ENCODE assay signal across 18 cellular contexts in genomic region chr17:47736501-47737211, GRCh38. TPM values are rescaled to one million over a fixed set of nuclear protein-coding genes. Genes with fewer than 3 reads are reported as not detected.
DNase-seq lines count a peak whose midpoint lies in the region; ATAC-seq and TF ChIP-seq lines count a peak whose summit lies in the region.
"Had no signal": no experiment of that assay in that cellular context is flagged by ENCODE, and none has a peak within 500 bp of the region (broad histone marks: within the 10 kb centered on the region; RNA-seq: fewer than 3 reads in every experiment).

No MANE protein-coding gene starts in this region.

- no peaks in the 10 kb centered on the region for H3K9me3 Mint-ChIP-seq in central memory CD8-positive, alpha-beta T cell

- no peaks in the 10 kb centered on the region for H4K20me1 ChIP-seq in smooth muscle cell (ENCODE audit: low read depth)

- no peak overlapping the region for H3K9ac ChIP-seq in smooth muscle cell (ENCODE audit: low read depth)

- TF ChIP-seq EP300 in sigmoid colon (IDR thresholded peaks at IDR 0.05) = no peak

- H3K79me2 ChIP-seq in smooth muscle cell (ENCODE audit: low read depth) = no peaks in the 10 kb centered on the region

- peak overlapping the region; percentile 97 for H3K27ac Mint-ChIP-seq in central memory CD8-positive, alpha-beta T cell (ENCODE audit: low read depth)

- H3K27ac ChIP-seq in Peyer's patch (peak overlapping the region in 2 of 4 donors; percentile 17 to 57), sigmoid colon (no peak overlapping the region), smooth muscle cell (ENCODE audit: low read depth) (no peak overlapping the region)
- H3K27ac ChIP-seq: epithelial cell of prostate, prostate gland, tibial artery had no signal

- WGBS in sigmoid colon, 2 donors = 71 to 79% methylated on average over 15 of the region's 15 CpGs
- WGBS in smooth muscle cell (ENCODE audit: low lambda C conversion rate) = 72% methylated on average over 15 of the region's 15 CpGs

- no peak overlapping the region for H2AFZ ChIP-seq in smooth muscle cell (ENCODE audit: low read depth)

- H3K4me1 ChIP-seq in Peyer's patch (peaks cover 0 to 19% (median 6%) of the 10 kb centered on the region in 4 donors), sigmoid colon (peaks cover 0 to 16% (median 14%) of the 10 kb centered on the region in 4 donors), smooth muscle cell (ENCODE audit: low read depth) (no peaks in the 10 kb centered on the region)
- H3K4me1 ChIP-seq: prostate gland had no signal

- TF ChIP-seq POLR2A in Peyer's patch (IDR thresholded peaks at IDR 0.05) = no peak
- TF ChIP-seq POLR2A in sigmoid colon (IDR thresholded peaks at IDR 0.05) = no peak

- H3K4me3 Mint-ChIP-seq in central memory CD8-positive, alpha-beta T cell = peak overlapping the region; percentile 98

- no peaks in the 10 kb centered on the region for H3K27me3 Mint-ChIP-seq in central memory CD8-positive, alpha-beta T cell

- no peaks in the 10 kb centered on the region for H3F3A ChIP-seq in smooth muscle cell (ENCODE audit: low read depth)

- DNase-seq in activated CD4-positive, alpha-beta T cell treated with anti-CD3 and anti-CD28 coated beads for 1 hour = peak; percentile 5
- no peak for DNase-seq in activated CD4-positive, alpha-beta T cell treated with anti-CD3 and anti-CD28 coated beads for 48 hours
- peak in 2 of 3 donors; percentile 15 to 40 for DNase-seq in Peyer's patch
- peak in 1 of 2 donors; percentile 8 for DNase-seq in central memory CD8-positive, alpha-beta T cell (ENCODE audit: low spot score in 2 of 2)
- peak; percentile 24 for DNase-seq in sigmoid colon
- no peak for DNase-seq in smooth muscle cell (lab: John Stamatoyannopoulos, UW; ENCODE audit: unreplicated experiment)
- no peak for DNase-seq in DMS 273 (lab: John Stamatoyannopoulos, UW; ENCODE audit: unreplicated experiment)
- DNase-seq in SW480 (ENCODE audit: low spot score) = no peak
- DNase-seq: amniotic stem cell, glutamatergic neuron, MG63, NCI-H1930, NCI-H524 treated with DMSO at 0.1 percent for 48 hours, tibial artery had no signal

- peaks cover 76% of the 10 kb centered on the region for H3K4me1 Mint-ChIP-seq in central memory CD8-positive, alpha-beta T cell

- no peak overlapping the region for H3K4me3 ChIP-seq in Peyer's patch
- H3K4me3 ChIP-seq in sigmoid colon = no peak overlapping the region
- H3K4me3 ChIP-seq in smooth muscle cell = no peak overlapping the region
- H3K4me3 ChIP-seq: MG63, prostate gland, tibial artery had no signal

- H3K27me3 ChIP-seq in Peyer's patch (peaks cover 0 to 18% of the 10 kb centered on the region in 2 donors), sigmoid colon (peaks cover 13 to 48% (median 24%) of the 10 kb centered on the region in 3 donors), smooth muscle cell (ENCODE audit: low read depth) (peaks cover 65% of the 10 kb centered on the region)

- no peak overlapping the region for H3K4me2 ChIP-seq in smooth muscle cell

- no peak for ATAC-seq in central memory CD8-positive, alpha-beta T cell (replicated peaks; ENCODE audit: extremely low read depth, poor library complexity, severe bottlenecking)

- no peaks in the 10 kb centered on the region for H3K36me3 ChIP-seq in Peyer's patch
- H3K36me3 ChIP-seq in sigmoid colon = no peaks in the 10 kb centered on the region
- H3K36me3 ChIP-seq in smooth muscle cell (ENCODE audit: low read depth) = no peaks in the 10 kb centered on the region
- H3K36me3 ChIP-seq: MG63, prostate gland, tibial artery had no signal

- intact Hi-C loops in sigmoid colon (cut with DNase I) = no loop called here

- peaks cover 49% of the 10 kb centered on the region for H3K36me3 Mint-ChIP-seq in central memory CD8-positive, alpha-beta T cell (ENCODE audit: insufficient read depth)

- TF ChIP-seq CTCF in Peyer's patch (IDR thresholded peaks at IDR 0.05) = no peak
- TF ChIP-seq CTCF in sigmoid colon (IDR thresholded peaks at IDR 0.05) = no peak
- no peak for TF ChIP-seq CTCF in smooth muscle cell (IDR thresholded peaks at IDR 0.05; ENCODE audit: borderline replicate concordance, insufficient read depth, poor library complexity, severe bottlenecking)

- no peaks in the 10 kb centered on the region for H3K9me3 ChIP-seq in Peyer's patch
- H3K9me3 ChIP-seq in sigmoid colon = no peaks in the 10 kb centered on the region
- no peaks in the 10 kb centered on the region for H3K9me3 ChIP-seq in smooth muscle cell (replicated peaks; ENCODE audit: low read depth)
- H3K9me3 ChIP-seq: MG63, prostate gland, tibial artery had no signal

RNA-seq across cellular contexts. Expression of gene TBX21, which starts 3.6 kb away (rescaled TPM):
- under 1 TPM in 3 of 4 donors, not detected in 1; 0.53 to 0.85 (median 0.67) TPM for total RNA-seq in Peyer's patch
- total RNA-seq in sigmoid colon = under 1 TPM in 2 of 4 donors, not detected in 2; 0.36 to 0.41 TPM
- 1 to 10 TPM in 1 of 3 donors, under 1 TPM in 2; under 0.01 to 1.2 (median 0.23) TPM for polyA plus RNA-seq in sigmoid colon
- total RNA-seq in smooth muscle cell = not detected in 2 replicates
- not detected in 2 replicates for polyA plus RNA-seq in smooth muscle cell
- total RNA-seq: A172 had no signal
- polyA plus RNA-seq: keratinocyte had no signal

RNA-seq across cellular contexts. Expression of gene TBKBP1, which starts 42.7 kb away (rescaled TPM):
- total RNA-seq in Peyer's patch = 10 to 100 TPM in 1 of 4 donors, 1 to 10 TPM in 3; 3.0 to 23.1 (median 5.2) TPM
- 10 to 100 TPM in 2 of 4 donors, 1 to 10 TPM in 2; 7.8 to 25.5 (median 11.2) TPM for total RNA-seq in sigmoid colon
- polyA plus RNA-seq in sigmoid colon = 1 to 10 TPM; 3.5 to 4.6 (median 4.2) TPM
- total RNA-seq in smooth muscle cell = 5.8 and 17.5 TPM in 2 replicates
- polyA plus RNA-seq in smooth muscle cell = 7.7 and 8.3 TPM in 2 replicates

Comparison
In these comparisons a context has a peak if more than half of its experiments do, and no peak if none do; other contexts are left out.
1. DNase-seq: peak in activated CD4-positive, alpha-beta T cell treated with anti-CD3 and anti-CD28 coated beads for 1 hour (single experiment), Peyer's patch (2 of 3) and sigmoid colon (single experiment); none in activated CD4-positive, alpha-beta T cell treated with anti-CD3 and anti-CD28 coated beads for 48 hours (single experiment), smooth muscle cell (single experiment), DMS 273 (single experiment) and SW480 (single experiment).